Comparison of ENCODE assay signal across 8 cellular contexts in genomic region chr4:58617226-58617625, GRCh38.
"Had no signal": no experiment of that assay in that cellular context is flagged by ENCODE, and none has a peak within 500 bp of the region (broad histone marks: within the 10 kb centered on the region; RNA-seq: fewer than 3 reads in every experiment).

No MANE protein-coding gene starts in this region.

- FAIRE-seq: G401.6, GM12878, GM12891, GM12892, GM18507, GM19239 had no signal

- ATAC-seq: GM12878 had no signal

- DNase-seq: GDM1, GF-D8 had no signal

- H3K4me3 ChIP-seq: GM12878 had no signal
